1 cellular context compared by ENCODE assay signal in the genomic region with DNA sequence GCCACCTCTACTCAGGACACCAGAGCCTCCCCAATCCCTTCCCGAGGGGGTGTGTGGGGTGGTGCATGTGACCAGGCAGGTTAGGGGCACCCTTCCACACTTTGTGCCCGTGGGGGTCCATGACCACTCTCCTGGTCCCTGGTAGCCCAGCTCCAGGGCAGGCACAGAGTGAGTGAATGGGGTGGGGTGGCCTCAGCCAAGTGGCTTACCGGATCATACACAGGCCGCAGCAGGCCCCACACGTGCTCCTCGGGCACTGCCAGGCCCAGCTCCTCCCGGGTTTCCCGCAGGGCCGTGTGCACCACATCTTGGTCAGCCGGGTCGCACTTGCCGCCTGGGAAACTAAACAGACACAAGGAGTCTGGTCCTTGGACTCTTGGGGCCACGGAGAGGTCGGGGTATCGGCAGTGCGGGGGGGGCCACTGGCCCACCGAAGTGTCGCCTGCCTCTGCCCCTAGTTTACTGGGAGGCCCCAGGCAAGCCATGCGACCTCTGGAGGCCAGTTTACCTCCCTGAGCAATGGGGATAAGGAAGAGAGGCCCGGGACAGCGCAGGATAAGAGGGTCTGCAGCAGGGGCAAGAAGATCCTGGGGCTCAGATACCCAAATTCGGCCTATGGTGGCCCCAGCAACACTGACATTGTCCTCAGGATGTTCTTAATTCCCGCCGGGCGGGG.
A peak's percentile ranks its signal among the peaks of the same experiment; 100 is the strongest.
TF ChIP-seq lines count a peak whose summit lies in the region.

No MANE protein-coding gene starts in this region.

TF ChIP-seq in K562, 482 proteins besides CTCF, POLR2A, EP300 and RAD21:
- no peak for TF ChIP-seq PHTF2 (CRISPR knock-in tag; IDR thresholded peaks at IDR 0.05)
- TF ChIP-seq, protein P1, sequence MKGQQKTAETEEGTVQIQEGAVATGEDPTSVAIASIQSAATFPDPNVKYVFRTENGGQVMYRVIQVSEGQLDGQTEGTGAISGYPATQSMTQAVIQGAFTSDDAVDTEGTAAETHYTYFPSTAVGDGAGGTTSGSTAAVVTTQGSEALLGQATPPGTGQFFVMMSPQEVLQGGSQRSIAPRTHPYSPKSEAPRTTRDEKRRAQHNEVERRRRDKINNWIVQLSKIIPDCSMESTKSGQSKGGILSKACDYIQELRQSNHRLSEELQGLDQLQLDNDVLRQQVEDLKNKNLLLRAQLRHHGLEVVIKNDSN (CRISPR knock-in tag; IDR thresholded peaks at IDR 0.05): 0 out of 2 replicates have a peak, but pooled peaks have one; percentile 3
- no peak for TF ChIP-seq RFX1 (IDR thresholded peaks at IDR 0.05)
- TF ChIP-seq TOE1 (IDR thresholded peaks at IDR 0.05; ENCODE audit: borderline replicate concordance): 0 out of 2 replicates have a peak, but pooled peaks have one; percentile 37
- TF ChIP-seq TOE1 (CRISPR knock-in tag; IDR thresholded peaks at IDR 0.05; ENCODE audit: borderline replicate concordance, low read depth): no peak
- TF ChIP-seq CHD2 (IDR thresholded peaks at IDR 0.05; ENCODE audit: low read depth, low read length): 0 out of 2 replicates have a peak, but pooled peaks have one; percentile 20
- no peak for TF ChIP-seq NR2C2 (CRISPR knock-in tag; IDR thresholded peaks at IDR 0.05)
- no peak for TF ChIP-seq NR2C2 (tag; IDR thresholded peaks at IDR 0.05)
